Comparison of ENCODE assay signal across 1 cellular context in the genomic region with DNA sequence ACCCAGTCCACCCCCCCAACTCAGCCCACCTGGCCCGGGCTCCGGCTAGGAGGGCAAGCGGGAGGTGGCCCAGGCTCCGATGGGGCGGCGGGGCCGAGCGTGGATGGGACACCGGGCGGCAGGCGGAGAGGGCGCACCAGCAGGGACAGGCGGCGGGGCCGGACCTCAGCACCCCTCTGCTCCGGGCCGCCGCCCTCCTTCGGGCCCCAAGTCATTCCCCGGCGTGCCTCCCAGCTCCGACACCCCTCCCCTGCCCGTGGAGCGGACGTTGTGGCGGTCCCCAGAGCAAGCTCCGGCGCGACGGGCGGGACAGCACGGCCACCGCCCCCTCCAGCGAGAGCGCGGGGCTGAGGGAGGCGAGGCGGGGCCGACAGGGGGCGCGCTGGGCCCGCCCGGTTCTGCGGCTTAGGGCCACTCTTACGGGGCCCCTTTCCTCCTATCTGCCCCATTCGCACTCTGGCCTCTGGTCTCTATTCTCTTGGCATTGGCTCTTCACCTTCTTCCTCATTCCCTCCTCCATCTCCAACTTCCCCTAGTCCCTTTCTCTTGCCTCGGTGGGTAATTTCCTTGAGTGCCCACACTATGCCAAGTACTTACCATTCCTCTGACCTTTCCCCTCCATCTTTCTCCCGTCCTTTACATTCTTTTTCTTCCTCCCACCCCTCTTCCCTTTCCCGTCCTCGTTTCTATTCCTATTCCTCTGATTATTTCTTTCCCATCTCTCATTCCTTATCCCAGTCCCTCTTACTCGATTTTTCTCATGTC.
TF ChIP-seq lines count a peak whose summit lies in the region.

No MANE protein-coding gene starts in this region.

TF ChIP-seq in HEK293, 187 proteins besides CTCF, POLR2A, EP300 and RAD21 (continued from another document and continues in another):
- TF ChIP-seq, protein P1, sequence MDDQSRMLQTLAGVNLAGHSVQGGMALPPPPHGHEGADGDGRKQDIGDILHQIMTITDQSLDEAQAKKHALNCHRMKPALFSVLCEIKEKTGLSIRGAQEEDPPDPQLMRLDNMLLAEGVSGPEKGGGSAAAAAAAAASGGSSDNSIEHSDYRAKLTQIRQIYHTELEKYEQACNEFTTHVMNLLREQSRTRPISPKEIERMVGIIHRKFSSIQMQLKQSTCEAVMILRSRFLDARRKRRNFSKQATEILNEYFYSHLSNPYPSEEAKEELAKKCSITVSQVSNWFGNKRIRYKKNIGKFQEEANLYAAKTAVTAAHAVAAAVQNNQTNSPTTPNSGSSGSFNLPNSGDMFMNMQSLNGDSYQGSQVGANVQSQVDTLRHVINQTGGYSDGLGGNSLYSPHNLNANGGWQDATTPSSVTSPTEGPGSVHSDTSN (CRISPR knock-in tag; IDR thresholded peaks at IDR 0.05) = no peak
- TF ChIP-seq SP3 (tag by site-specific recombination; IDR thresholded peaks at IDR 0.05) (peak; percentile 83), HOXD13 (CRISPR knock-in tag; IDR thresholded peaks at IDR 0.05; ENCODE audit: borderline replicate concordance) (no peak), ZNF514 (tag by site-specific recombination; IDR thresholded peaks at IDR 0.05) (no peak), BCL11A (tag by site-specific recombination; IDR thresholded peaks at IDR 0.05; ENCODE audit: low read depth) (0 out of 2 replicates have a peak, but pooled peaks have one; percentile 10), ZNF266 (tag by site-specific recombination; IDR thresholded peaks at IDR 0.05; ENCODE audit: low read depth) (no peak), KLF16 (tag by site-specific recombination; IDR thresholded peaks at IDR 0.05) (peak; percentile 93), KLF7 (tag by site-specific recombination; IDR thresholded peaks at IDR 0.05; ENCODE audit: borderline replicate concordance) (peak; percentile 25; the same call in 1 of the 2 replicates), ZBTB21 (tag by site-specific recombination; IDR thresholded peaks at IDR 0.05) (peak; percentile 17; the same call in 1 of the 2 replicates), ZNF555 (tag by site-specific recombination; conservative IDR thresholded peaks at IDR 0.05) (no peak), ZNF10 (tag by site-specific recombination; IDR thresholded peaks at IDR 0.05) (0 out of 2 replicates have a peak, but pooled peaks have one; percentile 27), ZNF549 (tag by site-specific recombination; IDR thresholded peaks at IDR 0.05) (no peak), ZNF155 (tag by site-specific recombination; IDR thresholded peaks at IDR 0.05) (no peak), ZSCAN30 (tag by site-specific recombination; IDR thresholded peaks at IDR 0.05) (0 out of 2 replicates have a peak, but pooled peaks have one; percentile 55), KLF8 (tag by site-specific recombination; IDR thresholded peaks at IDR 0.05) (peak; percentile 57; the same call in 1 of the 2 replicates), ZIC2 (tag by site-specific recombination; IDR thresholded peaks at IDR 0.05) (peak; percentile 67), ZNF223 (tag by site-specific recombination; IDR thresholded peaks at IDR 0.05) (peak; percentile 87), ZNF560 (tag by site-specific recombination; IDR thresholded peaks at IDR 0.05; ENCODE audit: borderline replicate concordance) (no peak), ZNF768 (tag by site-specific recombination; IDR thresholded peaks at IDR 0.05) (no peak)
- TF ChIP-seq, protein P2, sequence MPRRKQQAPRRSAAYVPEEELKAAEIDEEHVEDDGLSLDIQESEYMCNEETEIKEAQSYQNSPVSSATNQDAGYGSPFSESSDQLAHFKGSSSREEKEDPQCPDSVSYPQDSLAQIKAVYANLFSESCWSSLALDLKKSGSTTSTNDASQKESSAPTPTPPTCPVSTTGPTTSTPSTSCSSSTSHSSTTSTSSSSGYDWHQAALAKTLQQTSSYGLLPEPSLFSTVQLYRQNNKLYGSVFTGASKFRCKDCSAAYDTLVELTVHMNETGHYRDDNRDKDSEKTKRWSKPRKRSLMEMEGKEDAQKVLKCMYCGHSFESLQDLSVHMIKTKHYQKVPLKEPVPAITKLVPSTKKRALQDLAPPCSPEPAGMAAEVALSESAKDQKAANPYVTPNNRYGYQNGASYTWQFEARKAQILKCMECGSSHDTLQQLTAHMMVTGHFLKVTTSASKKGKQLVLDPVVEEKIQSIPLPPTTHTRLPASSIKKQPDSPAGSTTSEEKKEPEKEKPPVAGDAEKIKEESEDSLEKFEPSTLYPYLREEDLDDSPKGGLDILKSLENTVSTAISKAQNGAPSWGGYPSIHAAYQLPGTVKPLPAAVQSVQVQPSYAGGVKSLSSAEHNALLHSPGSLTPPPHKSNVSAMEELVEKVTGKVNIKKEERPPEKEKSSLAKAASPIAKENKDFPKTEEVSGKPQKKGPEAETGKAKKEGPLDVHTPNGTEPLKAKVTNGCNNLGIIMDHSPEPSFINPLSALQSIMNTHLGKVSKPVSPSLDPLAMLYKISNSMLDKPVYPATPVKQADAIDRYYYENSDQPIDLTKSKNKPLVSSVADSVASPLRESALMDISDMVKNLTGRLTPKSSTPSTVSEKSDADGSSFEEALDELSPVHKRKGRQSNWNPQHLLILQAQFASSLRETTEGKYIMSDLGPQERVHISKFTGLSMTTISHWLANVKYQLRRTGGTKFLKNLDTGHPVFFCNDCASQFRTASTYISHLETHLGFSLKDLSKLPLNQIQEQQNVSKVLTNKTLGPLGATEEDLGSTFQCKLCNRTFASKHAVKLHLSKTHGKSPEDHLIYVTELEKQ (tag by site-specific recombination; IDR thresholded peaks at IDR 0.05; ENCODE audit: borderline replicate concordance) = peak; percentile 39; the same call in 1 of the 2 replicates
- TF ChIP-seq, protein P3, sequence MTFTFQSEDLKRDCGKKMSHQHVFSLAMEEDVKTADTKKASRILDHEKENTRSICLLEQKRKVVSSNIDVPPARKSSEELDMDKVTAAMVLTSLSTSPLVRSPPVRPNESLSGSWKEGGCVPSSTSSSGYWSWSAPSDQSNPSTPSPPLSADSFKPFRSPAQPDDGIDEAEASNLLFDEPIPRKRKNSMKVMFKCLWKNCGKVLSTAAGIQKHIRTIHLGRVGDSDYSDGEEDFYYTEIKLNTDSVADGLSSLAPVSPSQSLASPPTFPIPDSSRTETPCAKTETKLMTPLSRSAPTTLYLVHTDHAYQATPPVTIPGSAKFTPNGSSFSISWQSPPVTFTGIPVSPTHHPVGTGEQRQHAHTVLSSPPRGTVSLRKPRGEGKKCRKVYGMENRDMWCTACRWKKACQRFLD (tag by site-specific recombination; IDR thresholded peaks at IDR 0.05) = no peak
- TF ChIP-seq, protein P4, sequence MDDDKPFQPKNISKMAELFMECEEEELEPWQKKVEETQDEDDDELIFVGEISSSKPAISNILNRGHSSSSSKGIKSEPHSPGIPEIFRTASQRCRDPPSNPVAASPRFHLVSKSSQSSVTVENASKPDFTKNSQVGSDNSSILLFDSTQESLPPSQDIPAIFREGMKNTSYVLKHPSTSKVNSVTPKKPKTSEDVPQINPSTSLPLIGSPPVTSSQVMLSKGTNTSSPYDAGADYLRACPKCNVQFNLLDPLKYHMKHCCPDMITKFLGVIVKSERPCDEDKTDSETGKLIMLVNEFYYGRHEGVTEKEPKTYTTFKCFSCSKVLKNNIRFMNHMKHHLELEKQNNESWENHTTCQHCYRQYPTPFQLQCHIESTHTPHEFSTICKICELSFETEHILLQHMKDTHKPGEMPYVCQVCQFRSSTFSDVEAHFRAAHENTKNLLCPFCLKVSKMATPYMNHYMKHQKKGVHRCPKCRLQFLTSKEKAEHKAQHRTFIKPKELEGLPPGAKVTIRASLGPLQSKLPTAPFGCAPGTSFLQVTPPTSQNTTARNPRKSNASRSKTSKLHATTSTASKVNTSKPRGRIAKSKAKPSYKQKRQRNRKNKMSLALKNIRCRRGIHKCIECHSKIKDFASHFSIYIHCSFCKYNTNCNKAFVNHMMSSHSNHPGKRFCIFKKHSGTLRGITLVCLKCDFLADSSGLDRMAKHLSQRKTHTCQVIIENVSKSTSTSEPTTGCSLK (tag by site-specific recombination; IDR thresholded peaks at IDR 0.05) = no peak; the same call in 1 of the 2 replicates
- TF ChIP-seq, protein P5, sequence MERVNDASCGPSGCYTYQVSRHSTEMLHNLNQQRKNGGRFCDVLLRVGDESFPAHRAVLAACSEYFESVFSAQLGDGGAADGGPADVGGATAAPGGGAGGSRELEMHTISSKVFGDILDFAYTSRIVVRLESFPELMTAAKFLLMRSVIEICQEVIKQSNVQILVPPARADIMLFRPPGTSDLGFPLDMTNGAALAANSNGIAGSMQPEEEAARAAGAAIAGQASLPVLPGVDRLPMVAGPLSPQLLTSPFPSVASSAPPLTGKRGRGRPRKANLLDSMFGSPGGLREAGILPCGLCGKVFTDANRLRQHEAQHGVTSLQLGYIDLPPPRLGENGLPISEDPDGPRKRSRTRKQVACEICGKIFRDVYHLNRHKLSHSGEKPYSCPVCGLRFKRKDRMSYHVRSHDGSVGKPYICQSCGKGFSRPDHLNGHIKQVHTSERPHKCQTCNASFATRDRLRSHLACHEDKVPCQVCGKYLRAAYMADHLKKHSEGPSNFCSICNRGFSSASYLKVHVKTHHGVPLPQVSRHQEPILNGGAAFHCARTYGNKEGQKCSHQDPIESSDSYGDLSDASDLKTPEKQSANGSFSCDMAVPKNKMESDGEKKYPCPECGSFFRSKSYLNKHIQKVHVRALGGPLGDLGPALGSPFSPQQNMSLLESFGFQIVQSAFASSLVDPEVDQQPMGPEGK (tag by site-specific recombination; IDR thresholded peaks at IDR 0.05) = peak; percentile 85
- TF ChIP-seq, protein P6, sequence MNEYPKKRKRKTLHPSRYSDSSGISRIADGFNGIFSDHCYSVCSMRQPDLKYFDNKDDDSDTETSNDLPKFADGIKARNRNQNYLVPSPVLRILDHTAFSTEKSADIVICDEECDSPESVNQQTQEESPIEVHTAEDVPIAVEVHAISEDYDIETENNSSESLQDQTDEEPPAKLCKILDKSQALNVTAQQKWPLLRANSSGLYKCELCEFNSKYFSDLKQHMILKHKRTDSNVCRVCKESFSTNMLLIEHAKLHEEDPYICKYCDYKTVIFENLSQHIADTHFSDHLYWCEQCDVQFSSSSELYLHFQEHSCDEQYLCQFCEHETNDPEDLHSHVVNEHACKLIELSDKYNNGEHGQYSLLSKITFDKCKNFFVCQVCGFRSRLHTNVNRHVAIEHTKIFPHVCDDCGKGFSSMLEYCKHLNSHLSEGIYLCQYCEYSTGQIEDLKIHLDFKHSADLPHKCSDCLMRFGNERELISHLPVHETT (tag by site-specific recombination; IDR thresholded peaks at IDR 0.05) = peak; percentile 70; the same call in 1 of the 2 replicates
- TF ChIP-seq, protein P7, sequence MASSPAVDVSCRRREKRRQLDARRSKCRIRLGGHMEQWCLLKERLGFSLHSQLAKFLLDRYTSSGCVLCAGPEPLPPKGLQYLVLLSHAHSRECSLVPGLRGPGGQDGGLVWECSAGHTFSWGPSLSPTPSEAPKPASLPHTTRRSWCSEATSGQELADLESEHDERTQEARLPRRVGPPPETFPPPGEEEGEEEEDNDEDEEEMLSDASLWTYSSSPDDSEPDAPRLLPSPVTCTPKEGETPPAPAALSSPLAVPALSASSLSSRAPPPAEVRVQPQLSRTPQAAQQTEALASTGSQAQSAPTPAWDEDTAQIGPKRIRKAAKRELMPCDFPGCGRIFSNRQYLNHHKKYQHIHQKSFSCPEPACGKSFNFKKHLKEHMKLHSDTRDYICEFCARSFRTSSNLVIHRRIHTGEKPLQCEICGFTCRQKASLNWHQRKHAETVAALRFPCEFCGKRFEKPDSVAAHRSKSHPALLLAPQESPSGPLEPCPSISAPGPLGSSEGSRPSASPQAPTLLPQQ (tag by site-specific recombination; IDR thresholded peaks at IDR 0.05) = peak; percentile 92
- TF ChIP-seq, protein P8, sequence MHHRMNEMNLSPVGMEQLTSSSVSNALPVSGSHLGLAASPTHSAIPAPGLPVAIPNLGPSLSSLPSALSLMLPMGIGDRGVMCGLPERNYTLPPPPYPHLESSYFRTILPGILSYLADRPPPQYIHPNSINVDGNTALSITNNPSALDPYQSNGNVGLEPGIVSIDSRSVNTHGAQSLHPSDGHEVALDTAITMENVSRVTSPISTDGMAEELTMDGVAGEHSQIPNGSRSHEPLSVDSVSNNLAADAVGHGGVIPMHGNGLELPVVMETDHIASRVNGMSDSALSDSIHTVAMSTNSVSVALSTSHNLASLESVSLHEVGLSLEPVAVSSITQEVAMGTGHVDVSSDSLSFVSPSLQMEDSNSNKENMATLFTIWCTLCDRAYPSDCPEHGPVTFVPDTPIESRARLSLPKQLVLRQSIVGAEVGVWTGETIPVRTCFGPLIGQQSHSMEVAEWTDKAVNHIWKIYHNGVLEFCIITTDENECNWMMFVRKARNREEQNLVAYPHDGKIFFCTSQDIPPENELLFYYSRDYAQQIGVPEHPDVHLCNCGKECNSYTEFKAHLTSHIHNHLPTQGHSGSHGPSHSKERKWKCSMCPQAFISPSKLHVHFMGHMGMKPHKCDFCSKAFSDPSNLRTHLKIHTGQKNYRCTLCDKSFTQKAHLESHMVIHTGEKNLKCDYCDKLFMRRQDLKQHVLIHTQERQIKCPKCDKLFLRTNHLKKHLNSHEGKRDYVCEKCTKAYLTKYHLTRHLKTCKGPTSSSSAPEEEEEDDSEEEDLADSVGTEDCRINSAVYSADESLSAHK (tag by site-specific recombination; IDR thresholded peaks at IDR 0.05) = no peak
- TF ChIP-seq, protein P9, sequence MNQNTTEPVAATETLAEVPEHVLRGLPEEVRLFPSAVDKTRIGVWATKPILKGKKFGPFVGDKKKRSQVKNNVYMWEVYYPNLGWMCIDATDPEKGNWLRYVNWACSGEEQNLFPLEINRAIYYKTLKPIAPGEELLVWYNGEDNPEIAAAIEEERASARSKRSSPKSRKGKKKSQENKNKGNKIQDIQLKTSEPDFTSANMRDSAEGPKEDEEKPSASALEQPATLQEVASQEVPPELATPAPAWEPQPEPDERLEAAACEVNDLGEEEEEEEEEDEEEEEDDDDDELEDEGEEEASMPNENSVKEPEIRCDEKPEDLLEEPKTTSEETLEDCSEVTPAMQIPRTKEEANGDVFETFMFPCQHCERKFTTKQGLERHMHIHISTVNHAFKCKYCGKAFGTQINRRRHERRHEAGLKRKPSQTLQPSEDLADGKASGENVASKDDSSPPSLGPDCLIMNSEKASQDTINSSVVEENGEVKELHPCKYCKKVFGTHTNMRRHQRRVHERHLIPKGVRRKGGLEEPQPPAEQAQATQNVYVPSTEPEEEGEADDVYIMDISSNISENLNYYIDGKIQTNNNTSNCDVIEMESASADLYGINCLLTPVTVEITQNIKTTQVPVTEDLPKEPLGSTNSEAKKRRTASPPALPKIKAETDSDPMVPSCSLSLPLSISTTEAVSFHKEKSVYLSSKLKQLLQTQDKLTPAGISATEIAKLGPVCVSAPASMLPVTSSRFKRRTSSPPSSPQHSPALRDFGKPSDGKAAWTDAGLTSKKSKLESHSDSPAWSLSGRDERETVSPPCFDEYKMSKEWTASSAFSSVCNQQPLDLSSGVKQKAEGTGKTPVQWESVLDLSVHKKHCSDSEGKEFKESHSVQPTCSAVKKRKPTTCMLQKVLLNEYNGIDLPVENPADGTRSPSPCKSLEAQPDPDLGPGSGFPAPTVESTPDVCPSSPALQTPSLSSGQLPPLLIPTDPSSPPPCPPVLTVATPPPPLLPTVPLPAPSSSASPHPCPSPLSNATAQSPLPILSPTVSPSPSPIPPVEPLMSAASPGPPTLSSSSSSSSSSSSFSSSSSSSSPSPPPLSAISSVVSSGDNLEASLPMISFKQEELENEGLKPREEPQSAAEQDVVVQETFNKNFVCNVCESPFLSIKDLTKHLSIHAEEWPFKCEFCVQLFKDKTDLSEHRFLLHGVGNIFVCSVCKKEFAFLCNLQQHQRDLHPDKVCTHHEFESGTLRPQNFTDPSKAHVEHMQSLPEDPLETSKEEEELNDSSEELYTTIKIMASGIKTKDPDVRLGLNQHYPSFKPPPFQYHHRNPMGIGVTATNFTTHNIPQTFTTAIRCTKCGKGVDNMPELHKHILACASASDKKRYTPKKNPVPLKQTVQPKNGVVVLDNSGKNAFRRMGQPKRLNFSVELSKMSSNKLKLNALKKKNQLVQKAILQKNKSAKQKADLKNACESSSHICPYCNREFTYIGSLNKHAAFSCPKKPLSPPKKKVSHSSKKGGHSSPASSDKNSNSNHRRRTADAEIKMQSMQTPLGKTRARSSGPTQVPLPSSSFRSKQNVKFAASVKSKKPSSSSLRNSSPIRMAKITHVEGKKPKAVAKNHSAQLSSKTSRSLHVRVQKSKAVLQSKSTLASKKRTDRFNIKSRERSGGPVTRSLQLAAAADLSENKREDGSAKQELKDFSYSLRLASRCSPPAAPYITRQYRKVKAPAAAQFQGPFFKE (tag by site-specific recombination; IDR thresholded peaks at IDR 0.05; ENCODE audit: borderline replicate concordance) = no peak
